8 cellular contexts compared by ENCODE assay signal in genomic region chr10:95308389-95309302, GRCh38. TPM values are rescaled to one million over a fixed set of nuclear protein-coding genes. Genes with fewer than 3 reads are reported as not detected.
A peak's percentile ranks its signal among the peaks of the same experiment; 100 is the strongest.
DNase-seq lines count a peak whose midpoint lies in the region; ATAC-seq, FAIRE-seq and TF ChIP-seq lines count a peak whose summit lies in the region.

No MANE protein-coding gene starts in this region.

- no peaks in the 10 kb centered on the region for H3K9me3 Mint-ChIP-seq in activated T-helper 17 cell treated with anti-CD3 and anti-CD28 coated beads, Interleukin-2, amount 50 U/mL, for 72 hours

- no peak overlapping the region for H3K4me3 Mint-ChIP-seq in activated T-helper 17 cell treated with anti-CD3 and anti-CD28 coated beads, Interleukin-2, amount 50 U/mL, for 72 hours

- intact Hi-C loops in stomach (cut with DNase I; ENCODE audit: low total_unique reads) = no loop called here

- H3K27me3 ChIP-seq in stomach = no peaks in the 10 kb centered on the region

- ATAC-seq in A549 = peak; percentile 86 to 94
- peak; percentile 45 for ATAC-seq in HG03060 (IDR thresholded peaks at IDR 0.05; ENCODE audit: low read depth, unreplicated experiment)
- ATAC-seq in activated T-helper 17 cell treated with anti-CD3 and anti-CD28 coated beads, Interleukin-2, amount 50 U/mL, for 72 hours (replicated peaks) = peak; percentile 48

- H3K4me3 ChIP-seq in A549 = no peak overlapping the region
- no peak overlapping the region for H3K4me3 ChIP-seq in stomach

- no peak for TF ChIP-seq POLR2A in A549 (IDR thresholded peaks at IDR 0.05; ENCODE audit: low read length)
- no peak for TF ChIP-seq POLR2A in stomach (IDR thresholded peaks at IDR 0.05)

- DNase-seq in A549 (ENCODE audit: low read depth in 1 of 2, low spot score in 1 of 2) (peak; percentile 62 to 90), iPS-NIHi11 (ENCODE audit: low spot score) (peak; percentile 51), stomach (peak; percentile 94), D341Med (ENCODE audit: low spot score) (no peak), NK-92 (lab: John Stamatoyannopoulos, UW; ENCODE audit: unreplicated experiment) (no peak), ecto neural progenitor cell (ENCODE audit: low spot score) (no peak)

- no peak overlapping the region for H3K27ac Mint-ChIP-seq in activated T-helper 17 cell treated with anti-CD3 and anti-CD28 coated beads, Interleukin-2, amount 50 U/mL, for 72 hours

- CTCF ChIA-PET in A549 (lab: Yijun Ruan, JAX) = interaction anchor here (1.0 to 3.4 kb wide), 8 partner anchors 15 to 66 kb away, joined by 3 to 16 read pairs (median 4); no protein-coding TSS in a partner anchor

- FAIRE-seq in A549 (lab: Jason Lieb, UNC) = peak; percentile 74

- no peaks in the 10 kb centered on the region for H3K9me3 ChIP-seq in A549
- no peaks in the 10 kb centered on the region for H3K9me3 ChIP-seq in stomach

- peaks cover 5 to 14% (median 6%) of the 10 kb centered on the region in 4 donors for H3K36me3 ChIP-seq in stomach

- peaks cover 62% of the 10 kb centered on the region for H3K4me1 ChIP-seq in A549
- H3K4me1 ChIP-seq in stomach = peaks cover 34 to 84% (median 56%) of the 10 kb centered on the region in 4 donors

- H3K27ac ChIP-seq in A549 (peak overlapping the region; percentile 70 to 84), stomach (peak overlapping the region; percentile 47 to 84 (median 81))

- POLR2A ChIA-PET in A549 (lab: Yijun Ruan, JAX) = interaction anchor here (1.3 kb wide), 1 partner anchor 18 kb away, joined by 4 read pairs; the partner anchor contains the start of gene PDLIM1

- H3K27me3 Mint-ChIP-seq in activated T-helper 17 cell treated with anti-CD3 and anti-CD28 coated beads, Interleukin-2, amount 50 U/mL, for 72 hours = peaks cover 5% of the 10 kb centered on the region

- peak; percentile 27 to 30; a peak in 3 of 5 replicates for TF ChIP-seq RAD21 in A549 (conservative IDR thresholded peaks at IDR 0.05 in 1 of 2, IDR thresholded peaks at IDR 0.05 in 1 of 2)

- TF ChIP-seq EP300 in A549 (IDR thresholded peaks at IDR 0.05) = peak in 1 of 2 experiments; percentile 42; a peak in 1 of 5 replicates
- TF ChIP-seq EP300 in stomach (IDR thresholded peaks at IDR 0.05) = no peak

- no peak for TF ChIP-seq CTCF in A549 (IDR thresholded peaks at IDR 0.05)
- no peak for TF ChIP-seq CTCF in stomach (IDR thresholded peaks at IDR 0.05)

- H3K4me1 Mint-ChIP-seq in activated T-helper 17 cell treated with anti-CD3 and anti-CD28 coated beads, Interleukin-2, amount 50 U/mL, for 72 hours = no peaks in the 10 kb centered on the region

- H3K36me3 Mint-ChIP-seq in activated T-helper 17 cell treated with anti-CD3 and anti-CD28 coated beads, Interleukin-2, amount 50 U/mL, for 72 hours (ENCODE audit: low read depth) = no peaks in the 10 kb centered on the region

- H3K4me2 ChIP-seq in A549 = peak overlapping the region; percentile 74

- 5% methylated on average over 8 of the region's 8 CpGs for WGBS in A549 (ENCODE audit: missing lambda C conversion rate)
- WGBS in stomach, 5 donors = 18 to 35% (median 20%) methylated on average over 8 of the region's 8 CpGs

TF ChIP-seq in A549, 52 proteins besides CTCF, POLR2A, EP300 and RAD21:
- peak; percentile 31; the same call in 1 of the 3 replicates for TF ChIP-seq SMC3 (IDR thresholded peaks at IDR 0.05)
- TF ChIP-seq KDM1A (IDR thresholded peaks at IDR 0.05; ENCODE audit: low read depth) = no peak
- TF ChIP-seq FOSL2 (IDR thresholded peaks at IDR 0.05) = peak; percentile 86
- TF ChIP-seq FOSL2 (CRISPR knock-in tag; IDR thresholded peaks at IDR 0.05) = peak; percentile 96
- TF ChIP-seq EHF (CRISPR knock-in tag; IDR thresholded peaks at IDR 0.05) = no peak
- TF ChIP-seq E2F6 (IDR thresholded peaks at IDR 0.05; ENCODE audit: borderline replicate concordance, low read depth) = no peak
- peak in 1 of 2 experiments; percentile 48; a peak in 1 of 4 replicates for TF ChIP-seq CEBPB (IDR thresholded peaks at IDR 0.05)
- no peak for TF ChIP-seq NPAS2 (CRISPR knock-in tag; IDR thresholded peaks at IDR 0.05; ENCODE audit: borderline replicate concordance)
- TF ChIP-seq, protein P1, sequence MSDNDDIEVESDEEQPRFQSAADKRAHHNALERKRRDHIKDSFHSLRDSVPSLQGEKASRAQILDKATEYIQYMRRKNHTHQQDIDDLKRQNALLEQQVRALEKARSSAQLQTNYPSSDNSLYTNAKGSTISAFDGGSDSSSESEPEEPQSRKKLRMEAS (IDR thresholded peaks at IDR 0.05) = peak; percentile 69
- peak; percentile 46 to 73; a peak in 4 of 5 replicates for TF ChIP-seq JUN (IDR thresholded peaks at IDR 0.05)
- TF ChIP-seq ZNF302 (CRISPR knock-in tag; IDR thresholded peaks at IDR 0.05) = no peak
- TF ChIP-seq ZSCAN20 (CRISPR knock-in tag; IDR thresholded peaks at IDR 0.05) = peak; percentile 24; the same call in 1 of the 2 replicates
- peak; percentile 78 for TF ChIP-seq JUNB (IDR thresholded peaks at IDR 0.05)
- no peak for TF ChIP-seq HOXB13 (CRISPR knock-in tag; IDR thresholded peaks at IDR 0.05; ENCODE audit: low read depth)
- no peak for TF ChIP-seq TFCP2L1 (CRISPR knock-in tag; IDR thresholded peaks at IDR 0.05)
- peak; percentile 78; the same call in 1 of the 2 replicates for TF ChIP-seq HOXB5 (CRISPR knock-in tag; IDR thresholded peaks at IDR 0.05)
- TF ChIP-seq GATA3 (IDR thresholded peaks at IDR 0.05; ENCODE audit: borderline replicate concordance) = peak; percentile 85
TF ChIP-seq in A549: peak in this region for 9.

RNA-seq across cellular contexts. Expression of gene PDLIM1, which starts 17.8 kb away (rescaled TPM):
- polyA plus RNA-seq in A549 (2011; rRNA removed) (92.5 and 132 TPM in 2 replicates), A549 (2017; fragmentation: RNase III; extraction: RNeasy Plus Mini Kit Qiagen cat#74134 plus additional on column Dnase treatment) (123 to 147 TPM (median 128 TPM) in 3 replicates), stomach (100 to 1,000 TPM; 168 to 289 (median 277) TPM)
- polyA plus RNA-seq in A549 (2012; cell fraction: cytosol; rRNA removed) = 101 and 102 TPM in 2 replicates
- 58.7 and 96.7 TPM in 2 replicates for polyA plus RNA-seq in A549 (2012; cell fraction: nucleus; rRNA removed)
- polyA minus RNA-seq in A549 (2011; rRNA and poly(A)+ RNA removed) = 119 and 120 TPM in 2 replicates
- 1 to 10 TPM in 1 of 2 donors, under 1 TPM in 1; 0.42 to 3.5 TPM for total RNA-seq in activated T-helper 17 cell treated with anti-CD3 and anti-CD28 coated beads, Interleukin-2, amount 50 U/mL, for 72 hours
- total RNA-seq in stomach = 100 to 1,000 TPM in 2 of 5 donors, 10 to 100 TPM in 3; 41.7 to 231 (median 83.9) TPM

Comparison
In these comparisons a context has a peak if more than half of its experiments do, and no peak if none do; other contexts are left out.
1. DNase-seq: peak in A549 (2 of 2), iPS-NIHi11 (single experiment) and stomach (single experiment); none in D341Med (single experiment), NK-92 (single experiment) and ecto neural progenitor cell (single experiment).
2. RNA of gene PDLIM1, which starts 17.8 kb away (total RNA-seq): 41.7 to 231 TPM in stomach; 0.42 to 3.5 TPM in activated T-helper 17 cell treated with anti-CD3 and anti-CD28 coated beads, Interleukin-2, amount 50 U/mL, for 72 hours; every median in the first group is over 4 times any median in the second.
3. Peak in every context shown above with its lines, with median percentiles within 50 percentile points of each other: ATAC-seq.